In the genomic region with DNA sequence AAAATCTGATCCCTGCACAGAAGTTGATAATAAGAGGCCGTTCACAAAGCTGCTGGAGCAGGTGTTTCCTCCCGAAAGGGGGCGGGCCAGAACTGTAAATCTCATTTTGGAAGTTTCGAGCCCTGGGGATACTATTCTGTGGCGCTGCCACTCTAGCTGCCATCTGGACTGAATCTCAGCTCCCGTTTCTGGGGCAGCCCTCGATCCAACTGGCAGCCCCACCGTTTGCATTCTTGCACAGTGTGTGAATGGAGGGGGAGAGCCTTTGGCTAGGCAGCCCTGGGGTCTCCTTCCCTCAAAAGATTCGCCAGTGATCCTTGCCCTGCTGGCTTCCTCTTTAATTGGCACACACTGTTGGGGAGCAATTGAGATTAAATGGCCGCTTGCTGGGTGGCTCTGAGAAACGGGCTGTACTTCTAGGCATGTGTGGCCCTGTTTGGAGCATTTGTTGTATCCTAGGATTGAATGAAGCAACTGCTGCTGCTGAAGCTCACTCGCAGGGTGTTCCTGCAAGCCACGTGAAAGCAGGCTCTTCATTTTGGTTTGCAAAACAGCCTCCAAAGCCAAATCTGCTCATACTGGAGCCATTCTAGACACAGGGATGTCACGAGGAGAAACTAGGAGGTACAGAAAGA, we compare ENCODE assay signal across 10 cellular contexts. TPM values are rescaled to one million over a fixed set of nuclear protein-coding genes. Genes with fewer than 3 reads are reported as not detected.
DNase-seq lines count a peak whose midpoint lies in the region; ATAC-seq and TF ChIP-seq lines count a peak whose summit lies in the region.
"Had no signal": no experiment of that assay in that cellular context is flagged by ENCODE, and none has a peak within 500 bp of the region (broad histone marks: within the 10 kb centered on the region; RNA-seq: fewer than 3 reads in every experiment).

No MANE protein-coding gene starts in this region.

- H3K27ac ChIP-seq in suprapubic skin: peak overlapping the region; percentile 11
- H3K27ac ChIP-seq: C4-2B had no signal

- intact Hi-C loops in Right ventricle myocardium superior (cut with DNase I): no loop called here
- intact Hi-C loops in cardiac septum (cut with DNase I): no loop called here

- no peaks in the 10 kb centered on the region for H3K9me3 ChIP-seq in suprapubic skin

- H3K36me3 ChIP-seq in suprapubic skin: no peaks in the 10 kb centered on the region

- peak; percentile 29 for ATAC-seq in Right ventricle myocardium superior (ENCODE audit: poor library complexity)
- ATAC-seq in omental fat pad (ENCODE audit: low FRiP score): no peak
- no peak for ATAC-seq in GM21390 (IDR thresholded peaks at IDR 0.05; ENCODE audit: unreplicated experiment)

- H3K27me3 ChIP-seq in suprapubic skin: peaks cover 7% of the 10 kb centered on the region

- TF ChIP-seq CTCF in suprapubic skin (IDR thresholded peaks at IDR 0.05) (no peak), omental fat pad (IDR thresholded peaks at IDR 0.05) (no peak)

- TF ChIP-seq POLR2A in suprapubic skin (IDR thresholded peaks at IDR 0.05): no peak

- peaks cover 15% of the 10 kb centered on the region for H3K4me1 ChIP-seq in suprapubic skin

- peak overlapping the region; percentile 24 for H3K4me3 ChIP-seq in suprapubic skin

- DNase-seq in Right ventricle myocardium superior (no peak), cardiac septum (ENCODE audit: low spot score) (no peak), NCI-H69 (lab: John Stamatoyannopoulos, UW) (peak; percentile 47), globus pallidus (ENCODE audit: low spot score) (peak; percentile 29), suprapubic skin (ENCODE audit: low spot score in 2 of 2) (peak in 1 of 2 donors; percentile 60), NCI-H2196 (lab: John Stamatoyannopoulos, UW; ENCODE audit: unreplicated experiment) (no peak), omental fat pad (ENCODE audit: low spot score) (no peak)
- DNase-seq: T1000 had no signal

- WGBS in suprapubic skin: 10% methylated on average over 13 of the region's 14 CpGs

- TF ChIP-seq EP300 in suprapubic skin (IDR thresholded peaks at IDR 0.05): no peak

RNA-seq across cellular contexts. Expression of a gene that starts 57.2 kb away (rescaled TPM):
- total RNA-seq in Right ventricle myocardium superior (not detected), cardiac septum (not detected), suprapubic skin (not detected), omental fat pad (not detected)

Comparison
In these comparisons a context has a peak if more than half of its experiments do, and no peak if none do; other contexts are left out.
1. DNase-seq: peak in NCI-H69 (single experiment) and globus pallidus (single experiment); none in Right ventricle myocardium superior (single experiment), cardiac septum (single experiment), NCI-H2196 (single experiment) and omental fat pad (single experiment).